8 cellular contexts compared by ENCODE assay signal in genomic region chr1:47189844-47190562, GRCh38. TPM values are rescaled to one million over a fixed set of nuclear protein-coding genes. Genes with fewer than 3 reads are reported as not detected.
DNase-seq lines count a peak whose midpoint lies in the region; ATAC-seq and TF ChIP-seq lines count a peak whose summit lies in the region.

PDZK1IP1 (minus strand) TSS chr1:47190036; CDS start chr1:47189932, 104 bp downstream.

- peaks cover 37% of the 10 kb centered on the region for H3K4me1 Mint-ChIP-seq in WTC11

- H3K4me1 ChIP-seq in BE2C: no peaks in the 10 kb centered on the region

- CTCF ChIA-PET in WTC11 (lab: Charles Lee): interaction anchor here (0.9 to 7.3 kb wide), 7 partner anchors 10 to 565 kb away, joined by 3 to 152 read pairs (median 3); partner anchors contain the start of gene FOXD2

- no peaks in the 10 kb centered on the region for H3K9me3 Mint-ChIP-seq in WTC11

- intact Hi-C loops in cardiac septum (cut with DNase I): loop anchor here (5.0 kb wide), 1 partner anchor 522 kb away; no protein-coding TSS in a partner anchor

- peak; percentile 8 for ATAC-seq in WTC11

- H3K36me3 ChIP-seq in BE2C: no peaks in the 10 kb centered on the region

- H3K27me3 ChIP-seq in BE2C: no peaks in the 10 kb centered on the region

- peaks cover 42% of the 10 kb centered on the region for H3K27me3 Mint-ChIP-seq in WTC11 (ENCODE audit: low read depth)

- POLR2A ChIA-PET in WTC11 (lab: Charles Lee): interaction anchor here (1.3 kb wide), 1 partner anchor 11 kb away, joined by 3 read pairs; no protein-coding TSS in a partner anchor

- no peak within 1 kb of the TSS for H3K4me3 Mint-ChIP-seq in WTC11

- DNase-seq in EH (ENCODE audit: low read depth) (peak; percentile 69), WTC11 (ENCODE audit: low spot score) (peak; percentile 34), cardiac septum (ENCODE audit: low spot score) (peak; percentile 75), renal cortical epithelial cell (ENCODE audit: low read depth) (peak; percentile 98), NCI-H748 (lab: John Stamatoyannopoulos, UW; ENCODE audit: unreplicated experiment) (no peak), DMS114 treated with DMSO at 0.1 percent for 48 hours (lab: John Stamatoyannopoulos, UW; ENCODE audit: unreplicated experiment) (no peak), BE2C (no peak)
- DNase-seq in activated CD4-positive, alpha-beta T cell treated with anti-CD3 and anti-CD28 coated beads for 48 hours: no peak

- no peak within 1 kb of the TSS for H3K27ac Mint-ChIP-seq in WTC11

- no peak for TF ChIP-seq CTCF in WTC11 (IDR thresholded peaks at IDR 0.05)
- no peak for TF ChIP-seq CTCF in BE2C (IDR thresholded peaks at IDR 0.05; ENCODE audit: low read depth, low read length)

- no peaks in the 10 kb centered on the region for H3K9me3 ChIP-seq in BE2C

- no peaks in the 10 kb centered on the region for H3K36me3 Mint-ChIP-seq in WTC11

- H3K4me3 ChIP-seq in BE2C (ENCODE audit: low read depth, low read length): no peak within 1 kb of the TSS

TF ChIP-seq in WTC11, 78 proteins besides CTCF, POLR2A, EP300 and RAD21:
- no peak for TF ChIP-seq MXD4 (CRISPR knock-in tag; IDR thresholded peaks at IDR 0.05; ENCODE audit: borderline replicate concordance)
- no peak for TF ChIP-seq ZNF232 (CRISPR knock-in tag; IDR thresholded peaks at IDR 0.05)
- no peak for TF ChIP-seq ESRRA (CRISPR knock-in tag; IDR thresholded peaks at IDR 0.05; ENCODE audit: borderline replicate concordance)
- TF ChIP-seq TEAD1 (CRISPR knock-in tag; IDR thresholded peaks at IDR 0.05): no peak
- TF ChIP-seq FOXJ3 (CRISPR knock-in tag; IDR thresholded peaks at IDR 0.05; ENCODE audit: borderline replicate concordance): no peak
- TF ChIP-seq NFYB (CRISPR knock-in tag; conservative IDR thresholded peaks at IDR 0.05; ENCODE audit: low read depth): no peak
- no peak for TF ChIP-seq NR2C2 (CRISPR knock-in tag; IDR thresholded peaks at IDR 0.05)
- no peak for TF ChIP-seq ATF1 (CRISPR knock-in tag; IDR thresholded peaks at IDR 0.05)
- TF ChIP-seq GRHL2 (CRISPR knock-in tag; IDR thresholded peaks at IDR 0.05; ENCODE audit: insufficient replicate concordance, severe bottlenecking): no peak
- no peak for TF ChIP-seq SMAD4 (CRISPR knock-in tag; IDR thresholded peaks at IDR 0.05)
- TF ChIP-seq ERG (CRISPR knock-in tag; IDR thresholded peaks at IDR 0.05): no peak
- no peak for TF ChIP-seq E2F1 (CRISPR knock-in tag; IDR thresholded peaks at IDR 0.05)
- no peak for TF ChIP-seq KAT7 (CRISPR knock-in tag; IDR thresholded peaks at IDR 0.05; ENCODE audit: borderline replicate concordance)
- no peak for TF ChIP-seq GTF2I (CRISPR knock-in tag; conservative IDR thresholded peaks at IDR 0.05)
- TF ChIP-seq JAZF1 (CRISPR knock-in tag; IDR thresholded peaks at IDR 0.05): no peak
- no peak for TF ChIP-seq CBFB (CRISPR knock-in tag; IDR thresholded peaks at IDR 0.05; ENCODE audit: low read depth)
- no peak for TF ChIP-seq ELF4 (CRISPR knock-in tag; IDR thresholded peaks at IDR 0.05; ENCODE audit: low read depth)
- TF ChIP-seq RORB (CRISPR knock-in tag; IDR thresholded peaks at IDR 0.05): no peak
- TF ChIP-seq PRRX2 (CRISPR knock-in tag; IDR thresholded peaks at IDR 0.05): no peak
TF ChIP-seq in WTC11: peak in this region for 0.

RNA-seq across cellular contexts. Expression of gene PDZK1IP1, which starts in this region (rescaled TPM):
- total RNA-seq in WTC11 (2021) (not detected in 3 replicates), cardiac septum (not detected), renal cortical epithelial cell (288 and 398 TPM in 2 replicates)
- not detected for polyA plus RNA-seq in BE2C (2012; ENCODE audit: insufficient read depth, insufficient read length, low read depth)

Comparison
In these comparisons a context has a peak if more than half of its experiments do, and no peak if none do; other contexts are left out.
1. RNA of gene PDZK1IP1 (total RNA-seq): 288 to 398 TPM in renal cortical epithelial cell; not detected in cardiac septum (single experiment) and not detected in WTC11; every median in the first group is over 100 times any median in the second.
2. Peak in DNase-seq and ATAC-seq in WTC11; RNA of the gene not detected or under 1 TPM.
3. Peak in DNase-seq in cardiac septum; RNA of the gene not detected or under 1 TPM.
4. DNase-seq: peak in EH (single experiment) and renal cortical epithelial cell (single experiment); none in activated CD4-positive, alpha-beta T cell treated with anti-CD3 and anti-CD28 coated beads for 48 hours (single experiment), NCI-H748 (single experiment), DMS114 treated with DMSO at 0.1 percent for 48 hours (single experiment) and BE2C (single experiment).